8 cellular contexts compared by ENCODE assay signal in the genomic region with DNA sequence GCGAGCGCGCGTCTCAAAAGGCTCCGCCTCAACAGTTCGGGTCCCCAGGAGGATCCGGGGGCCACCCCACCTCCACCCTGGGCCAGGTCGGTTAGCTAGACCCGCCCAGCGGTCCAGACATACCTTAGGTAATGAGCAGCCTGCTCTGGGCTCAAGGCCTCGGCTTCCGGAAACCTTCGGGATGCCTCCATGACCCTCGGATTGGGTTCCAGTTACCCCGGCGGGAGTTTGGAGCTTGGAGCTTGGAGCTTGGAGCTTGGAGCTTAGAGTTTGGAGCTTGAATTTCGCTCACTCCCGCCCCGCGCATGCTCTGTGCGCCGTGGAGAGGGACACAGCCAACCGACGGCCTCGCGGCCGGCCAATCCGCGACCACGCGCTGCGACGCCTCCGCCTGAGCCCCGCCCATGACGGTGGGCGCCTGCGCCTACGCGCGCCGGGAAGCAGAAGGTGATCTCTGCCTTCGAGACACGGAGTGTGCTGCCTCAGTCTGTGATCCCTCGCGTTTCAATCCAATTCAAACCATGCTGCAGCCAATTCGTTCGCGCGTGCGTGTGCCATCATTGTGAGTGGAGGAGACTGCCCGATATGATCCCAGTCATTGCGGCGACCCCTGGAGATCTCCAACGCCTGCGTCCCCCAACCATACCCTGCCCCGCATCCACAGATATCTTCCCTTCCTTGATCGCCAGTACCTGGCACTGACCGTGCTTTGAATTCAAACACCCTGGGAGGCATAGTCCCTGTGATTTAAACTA. TPM values are rescaled to one million over a fixed set of nuclear protein-coding genes. Genes with fewer than 3 reads are reported as not detected.
DNase-seq lines count a peak whose midpoint lies in the region; ATAC-seq lines count a peak whose summit lies in the region.

A gene with protein sequence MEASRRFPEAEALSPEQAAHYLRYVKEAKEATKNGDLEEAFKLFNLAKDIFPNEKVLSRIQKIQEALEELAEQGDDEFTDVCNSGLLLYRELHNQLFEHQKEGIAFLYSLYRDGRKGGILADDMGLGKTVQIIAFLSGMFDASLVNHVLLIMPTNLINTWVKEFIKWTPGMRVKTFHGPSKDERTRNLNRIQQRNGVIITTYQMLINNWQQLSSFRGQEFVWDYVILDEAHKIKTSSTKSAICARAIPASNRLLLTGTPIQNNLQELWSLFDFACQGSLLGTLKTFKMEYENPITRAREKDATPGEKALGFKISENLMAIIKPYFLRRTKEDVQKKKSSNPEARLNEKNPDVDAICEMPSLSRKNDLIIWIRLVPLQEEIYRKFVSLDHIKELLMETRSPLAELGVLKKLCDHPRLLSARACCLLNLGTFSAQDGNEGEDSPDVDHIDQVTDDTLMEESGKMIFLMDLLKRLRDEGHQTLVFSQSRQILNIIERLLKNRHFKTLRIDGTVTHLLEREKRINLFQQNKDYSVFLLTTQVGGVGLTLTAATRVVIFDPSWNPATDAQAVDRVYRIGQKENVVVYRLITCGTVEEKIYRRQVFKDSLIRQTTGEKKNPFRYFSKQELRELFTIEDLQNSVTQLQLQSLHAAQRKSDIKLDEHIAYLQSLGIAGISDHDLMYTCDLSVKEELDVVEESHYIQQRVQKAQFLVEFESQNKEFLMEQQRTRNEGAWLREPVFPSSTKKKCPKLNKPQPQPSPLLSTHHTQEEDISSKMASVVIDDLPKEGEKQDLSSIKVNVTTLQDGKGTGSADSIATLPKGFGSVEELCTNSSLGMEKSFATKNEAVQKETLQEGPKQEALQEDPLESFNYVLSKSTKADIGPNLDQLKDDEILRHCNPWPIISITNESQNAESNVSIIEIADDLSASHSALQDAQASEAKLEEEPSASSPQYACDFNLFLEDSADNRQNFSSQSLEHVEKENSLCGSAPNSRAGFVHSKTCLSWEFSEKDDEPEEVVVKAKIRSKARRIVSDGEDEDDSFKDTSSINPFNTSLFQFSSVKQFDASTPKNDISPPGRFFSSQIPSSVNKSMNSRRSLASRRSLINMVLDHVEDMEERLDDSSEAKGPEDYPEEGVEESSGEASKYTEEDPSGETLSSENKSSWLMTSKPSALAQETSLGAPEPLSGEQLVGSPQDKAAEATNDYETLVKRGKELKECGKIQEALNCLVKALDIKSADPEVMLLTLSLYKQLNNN (minus strand): TSS at position 307 of the 755 bp plus-strand sequence. CDS start 116 bp downstream, at position 191.

- DNase-seq in CD4-positive, CD25-positive, alpha-beta regulatory T cell: peak; percentile 74 to 90 (median 83)
- DNase-seq in NK-92 (lab: John Stamatoyannopoulos, UW; ENCODE audit: unreplicated experiment) (peak; percentile 14), lung microvascular endothelial cell (ENCODE audit: low read depth in 2 of 2) (peak; percentile 85 to 88)
- DNase-seq in activated CD8-positive, alpha-beta memory T cell treated with anti-CD3 and anti-CD28 coated beads for 1 hour (ENCODE audit: extremely low read depth in 1 of 2, low read depth in 1 of 2): peak; percentile 38 to 68
- DNase-seq in effector CD4-positive, alpha-beta T cell: peak; percentile 70
- DNase-seq in stimulated activated CD4-positive, alpha-beta T cell treated with anti-CD3 and anti-CD28 coated beads, TNF-alpha, amount 100 ng/mL, for 48 hours (ENCODE audit: low read depth in 3 of 3): peak; percentile 58 to 73 (median 70)

- peak within 1 kb of the TSS; percentile 67 for H3K4me3 ChIP-seq in CD4-positive, CD25-positive, alpha-beta regulatory T cell (ENCODE audit: low read depth, low read length)

- no peaks in the 10 kb centered on the region for H3K27me3 ChIP-seq in CD4-positive, CD25-positive, alpha-beta regulatory T cell (ENCODE audit: control insufficient read depth, insufficient read depth, low read length)

- peak within 1 kb of the TSS in 2 of 3 donors; percentile 72 to 79 for H3K27ac Mint-ChIP-seq in CD4-positive, CD25-positive, alpha-beta regulatory T cell

- no peaks in the 10 kb centered on the region for H3K9me3 Mint-ChIP-seq in CD4-positive, CD25-positive, alpha-beta regulatory T cell

- H3K27me3 Mint-ChIP-seq in CD4-positive, CD25-positive, alpha-beta regulatory T cell: no peaks in the 10 kb centered on the region

- H3K4me1 ChIP-seq in CD4-positive, CD25-positive, alpha-beta regulatory T cell (ENCODE audit: control insufficient read depth, insufficient read depth, low read length, poor library complexity, severe bottlenecking): peaks cover 4% of the 10 kb centered on the region

- H3K27ac ChIP-seq in CD4-positive, CD25-positive, alpha-beta regulatory T cell (ENCODE audit: insufficient read depth, low read length, poor library complexity, severe bottlenecking): peak within 1 kb of the TSS; percentile 14

- peak within 1 kb of the TSS; percentile 14 to 76 (median 60) for H3K4me3 Mint-ChIP-seq in CD4-positive, CD25-positive, alpha-beta regulatory T cell

- ATAC-seq in CD4-positive, CD25-positive, alpha-beta regulatory T cell (ENCODE audit: low read depth in 2 of 2): peak; percentile 97 to 99
- ATAC-seq in GM19395 (IDR thresholded peaks at IDR 0.05; ENCODE audit: unreplicated experiment) (peak; percentile 97), HG03521 (IDR thresholded peaks at IDR 0.05; ENCODE audit: unreplicated experiment) (peak; percentile 97)

- H3K36me3 Mint-ChIP-seq in CD4-positive, CD25-positive, alpha-beta regulatory T cell: no peaks in the 10 kb centered on the region

- no peaks in the 10 kb centered on the region for H3K9me3 ChIP-seq in CD4-positive, CD25-positive, alpha-beta regulatory T cell (ENCODE audit: control insufficient read depth in 2 of 2, low read length in 2 of 2)

- H3K36me3 ChIP-seq in CD4-positive, CD25-positive, alpha-beta regulatory T cell (ENCODE audit: control insufficient read depth, insufficient read depth, low read length): no peaks in the 10 kb centered on the region

- peaks cover 0 to 6% (median under 1%) of the 10 kb centered on the region in 4 donors for H3K4me1 Mint-ChIP-seq in CD4-positive, CD25-positive, alpha-beta regulatory T cell

RNA-seq across cellular contexts. Expression of the gene that starts here (rescaled TPM):
- 0.64 TPM for total RNA-seq in CD4-positive, CD25-positive, alpha-beta regulatory T cell
- polyA plus RNA-seq in CD4-positive, CD25-positive, alpha-beta regulatory T cell: under 1 TPM; 0.52 to 0.94 (median 0.64) TPM
- total RNA-seq in lung microvascular endothelial cell: 0.60 and 2.2 TPM in 2 replicates

Comparison
In these comparisons a context has a peak if more than half of its experiments do, and no peak if none do; other contexts are left out.
1. Peak in every context shown above with its lines: DNase-seq, ATAC-seq, H3K4me3 ChIP-seq and H3K27ac ChIP-seq.
2. Peak in DNase-seq, ATAC-seq, H3K4me3 ChIP-seq and H3K27ac ChIP-seq in CD4-positive, CD25-positive, alpha-beta regulatory T cell; RNA of the gene not detected or under 1 TPM.
3. DNase-seq: peak in every context shown above with its lines; median percentile 86 in lung microvascular endothelial cell; 83 in CD4-positive, CD25-positive, alpha-beta regulatory T cell; 70 in effector CD4-positive, alpha-beta T cell; 70 in stimulated activated CD4-positive, alpha-beta T cell treated with anti-CD3 and anti-CD28 coated beads, TNF-alpha, amount 100 ng/mL, for 48 hours; 53 in activated CD8-positive, alpha-beta memory T cell treated with anti-CD3 and anti-CD28 coated beads for 1 hour; 14 in NK-92.